Comparison of ENCODE assay signal across 33 cellular contexts in the genomic region with DNA sequence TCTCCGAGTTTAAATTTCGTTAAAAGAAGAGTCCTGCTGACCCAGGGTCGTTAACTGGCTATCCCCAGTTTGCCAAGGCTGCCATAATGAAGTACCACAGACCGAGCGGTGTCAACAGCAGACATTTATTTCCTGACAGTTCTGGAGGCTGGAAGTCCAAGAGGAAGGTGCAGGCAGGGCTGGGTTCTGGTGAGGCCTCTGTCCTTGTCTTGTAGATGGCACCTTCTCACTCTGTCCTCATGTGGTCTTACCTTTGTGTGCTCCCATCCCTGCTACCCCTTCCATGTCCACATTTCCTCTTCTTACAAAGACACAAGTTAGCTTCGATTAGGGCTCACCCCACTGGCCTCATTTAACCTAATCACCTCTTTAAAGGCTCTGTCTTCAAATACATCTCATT.
"Had no signal": no experiment of that assay in that cellular context is flagged by ENCODE, and none has a peak within 500 bp of the region (broad histone marks: within the 10 kb centered on the region; RNA-seq: fewer than 3 reads in every experiment).

No MANE protein-coding gene starts in this region.

- H3K4me3 Mint-ChIP-seq: activated B cell treated with CpG ODN at 0.5 μM for 24 hours; activated CD8-positive, alpha-beta memory T cell treated with anti-CD3 and anti-CD28 coated beads, Interleukin-2, amount 10 ng/mL, durations not matched to agents 7 days and 5 days; activated CD8-positive, alpha-beta T cell treated with anti-CD3 and anti-CD28 coated beads, Interleukin-2, amount 10 ng/mL, durations not matched to agents 7 days and 5 days; activated naive CD4-positive, alpha-beta T cell treated with anti-CD3 and anti-CD28 coated beads for 36 hours; activated naive CD4-positive, alpha-beta T cell treated with anti-CD3 and anti-CD28 coated beads, Interleukin-2, amount 50 U/mL, for 24 hours; activated naive CD8-positive, alpha-beta T cell treated with anti-CD3 and anti-CD28 coated beads for 36 hours; activated naive CD8-positive, alpha-beta T cell treated with anti-CD3 and anti-CD28 coated beads, Interleukin-2, amount 50 U/mL, for 24 hours; activated T-helper 1 cell treated with anti-CD3 and anti-CD28 coated beads, Interleukin-12 subunit alpha, Interleukin-12 subunit beta, Interleukin-2, Interleukin-4 antibody, amounts not matched to agents 30 ng/mL and 10 ng/mL and 1 ng/mL, durations not matched to agents 14 hours and 24 hours and 36 hours; effector memory CD8-positive, alpha-beta T cell; T-helper 17 cell; T-helper 2 cell treated with Interferon-gamma antibody and Interleukin-4, amounts not matched to agents 5 μg/mL and 100 μg/mL, for 36 hours had no signal

- H3K27me3 ChIP-seq: adrenal gland, body of pancreas had no signal

- H3K9me3 Mint-ChIP-seq: activated B cell treated with CpG ODN at 0.5 μM for 24 hours; activated naive CD4-positive, alpha-beta T cell treated with anti-CD3 and anti-CD28 coated beads for 36 hours; activated naive CD4-positive, alpha-beta T cell treated with anti-CD3 and anti-CD28 coated beads, Interleukin-2, amount 50 U/mL, for 24 hours; activated naive CD8-positive, alpha-beta T cell treated with anti-CD3 and anti-CD28 coated beads for 36 hours; activated naive CD8-positive, alpha-beta T cell treated with anti-CD3 and anti-CD28 coated beads, Interleukin-2, amount 50 U/mL, for 24 hours; activated T-helper 1 cell treated with anti-CD3 and anti-CD28 coated beads, Interleukin-12 subunit alpha, Interleukin-12 subunit beta, Interleukin-2, Interleukin-4 antibody, amounts not matched to agents 30 ng/mL and 10 ng/mL and 1 ng/mL, durations not matched to agents 14 hours and 24 hours and 36 hours; activated T-helper 2 cell treated with anti-CD3 and anti-CD28 coated beads, Interferon-gamma antibody, Interleukin-2, Interleukin-4, amounts not matched to agents 10 μg/mL and 5 μg/mL and 100 μg/mL, durations not matched to agents 14 hours and 24 hours and 36 hours; effector memory CD8-positive, alpha-beta T cell; T-helper 2 cell treated with Interferon-gamma antibody and Interleukin-4, amounts not matched to agents 5 μg/mL and 100 μg/mL, for 36 hours had no signal

- H3K27ac Mint-ChIP-seq: activated B cell treated with CpG ODN at 0.5 μM for 24 hours; activated CD8-positive, alpha-beta memory T cell treated with anti-CD3 and anti-CD28 coated beads, Interleukin-2, amount 10 ng/mL, durations not matched to agents 7 days and 5 days; activated CD8-positive, alpha-beta T cell treated with anti-CD3 and anti-CD28 coated beads, Interleukin-2, amount 10 ng/mL, durations not matched to agents 7 days and 5 days; activated naive CD4-positive, alpha-beta T cell treated with anti-CD3 and anti-CD28 coated beads for 36 hours; activated naive CD4-positive, alpha-beta T cell treated with anti-CD3 and anti-CD28 coated beads, Interleukin-2, amount 50 U/mL, for 24 hours; activated naive CD8-positive, alpha-beta T cell treated with anti-CD3 and anti-CD28 coated beads for 36 hours; activated naive CD8-positive, alpha-beta T cell treated with anti-CD3 and anti-CD28 coated beads, Interleukin-2, amount 50 U/mL, for 24 hours; activated T-helper 1 cell treated with anti-CD3 and anti-CD28 coated beads, Interleukin-12 subunit alpha, Interleukin-12 subunit beta, Interleukin-2, Interleukin-4 antibody, amounts not matched to agents 30 ng/mL and 10 ng/mL and 1 ng/mL, durations not matched to agents 14 hours and 24 hours and 36 hours; activated T-helper 2 cell treated with anti-CD3 and anti-CD28 coated beads, Interferon-gamma antibody, Interleukin-2, Interleukin-4, amounts not matched to agents 10 μg/mL and 5 μg/mL and 100 μg/mL, durations not matched to agents 14 hours and 24 hours and 36 hours; effector memory CD8-positive, alpha-beta T cell; T-helper 17 cell; T-helper 2 cell treated with Interferon-gamma antibody and Interleukin-4, amounts not matched to agents 5 μg/mL and 100 μg/mL, for 36 hours had no signal

- H3K4me1 ChIP-seq: adrenal gland, body of pancreas, esophagus muscularis mucosa, foreskin keratinocyte, gastrocnemius medialis, heart left ventricle had no signal

- DNase-seq: activated B cell treated with CpG ODN at 0.5 μM for 24 hours; activated CD4-positive, alpha-beta T cell treated with anti-CD3 and anti-CD28 coated beads for 48 hours; activated CD4-positive, alpha-beta T cell treated with anti-CD3 and anti-CD28 coated beads, Interleukin-2, amount 50 U/mL, for 1 hour; activated CD4-positive, alpha-beta T cell treated with anti-CD3 and anti-CD28 coated beads, Interleukin-2, amount 50 U/mL, for 48 hours; activated CD8-positive, alpha-beta memory T cell treated with anti-CD3 and anti-CD28 coated beads, Interleukin-2, amount 10 ng/mL, durations not matched to agents 7 days and 5 days; activated CD8-positive, alpha-beta memory T cell treated with anti-CD3 and anti-CD28 coated beads, Interleukin-2, amount 50 U/mL, for 4 hours; activated CD8-positive, alpha-beta T cell treated with anti-CD3 and anti-CD28 coated beads, Interleukin-2, amount 10 ng/mL, durations not matched to agents 7 days and 5 days; activated effector memory CD4-positive, alpha-beta T cell treated with anti-CD3 and anti-CD28 coated beads, Interleukin-2, amount 50 U/mL, for 16 hours; activated naive CD4-positive, alpha-beta T cell treated with anti-CD3 and anti-CD28 coated beads for 36 hours; activated naive CD8-positive, alpha-beta T cell treated with anti-CD3 and anti-CD28 coated beads for 36 hours; activated naive CD8-positive, alpha-beta T cell treated with anti-CD3 and anti-CD28 coated beads, Interleukin-2, amount 50 U/mL, for 24 hours; activated T-cell treated with anti-CD3 and anti-CD28 coated beads, Interleukin-2, amount 50 U/mL, for 1 hour; activated T-cell treated with anti-CD3 and anti-CD28 coated beads, Interleukin-2, amount 50 U/mL, for 48 hours; adrenal gland; aorta; body of pancreas; cortex of kidney; dermis blood vessel endothelial cell; effector CD4-positive, alpha-beta T cell; effector memory CD8-positive, alpha-beta T cell; erythroblast; foreskin keratinocyte; gastrocnemius medialis; glutamatergic neuron; heart left ventricle; T-helper 17 cell; T1000; WERI-Rb-1 had no signal

- H3K36me3 Mint-ChIP-seq: activated CD8-positive, alpha-beta memory T cell treated with anti-CD3 and anti-CD28 coated beads, Interleukin-2, amount 10 ng/mL, durations not matched to agents 7 days and 5 days; activated naive CD4-positive, alpha-beta T cell treated with anti-CD3 and anti-CD28 coated beads, Interleukin-2, amount 50 U/mL, for 24 hours; activated naive CD8-positive, alpha-beta T cell treated with anti-CD3 and anti-CD28 coated beads for 36 hours had no signal

- H3K9me3 ChIP-seq: adrenal gland, body of pancreas, esophagus muscularis mucosa, gastrocnemius medialis, heart left ventricle had no signal

- H3K27ac ChIP-seq: adrenal gland, body of pancreas, esophagus muscularis mucosa, foreskin keratinocyte, gastrocnemius medialis, heart left ventricle, WERI-Rb-1 had no signal

- H3K4me3 ChIP-seq: adrenal gland, body of pancreas, esophagus muscularis mucosa, gastrocnemius medialis, heart left ventricle had no signal

- H3K4me1 Mint-ChIP-seq: activated B cell treated with CpG ODN at 0.5 μM for 24 hours; activated CD8-positive, alpha-beta memory T cell treated with anti-CD3 and anti-CD28 coated beads, Interleukin-2, amount 10 ng/mL, durations not matched to agents 7 days and 5 days; activated naive CD4-positive, alpha-beta T cell treated with anti-CD3 and anti-CD28 coated beads, Interleukin-2, amount 50 U/mL, for 24 hours; activated naive CD8-positive, alpha-beta T cell treated with anti-CD3 and anti-CD28 coated beads for 36 hours; activated naive CD8-positive, alpha-beta T cell treated with anti-CD3 and anti-CD28 coated beads, Interleukin-2, amount 50 U/mL, for 24 hours had no signal

- H3K36me3 ChIP-seq: adrenal gland, esophagus muscularis mucosa, gastrocnemius medialis, heart left ventricle, WERI-Rb-1 had no signal
